In the genomic region with DNA sequence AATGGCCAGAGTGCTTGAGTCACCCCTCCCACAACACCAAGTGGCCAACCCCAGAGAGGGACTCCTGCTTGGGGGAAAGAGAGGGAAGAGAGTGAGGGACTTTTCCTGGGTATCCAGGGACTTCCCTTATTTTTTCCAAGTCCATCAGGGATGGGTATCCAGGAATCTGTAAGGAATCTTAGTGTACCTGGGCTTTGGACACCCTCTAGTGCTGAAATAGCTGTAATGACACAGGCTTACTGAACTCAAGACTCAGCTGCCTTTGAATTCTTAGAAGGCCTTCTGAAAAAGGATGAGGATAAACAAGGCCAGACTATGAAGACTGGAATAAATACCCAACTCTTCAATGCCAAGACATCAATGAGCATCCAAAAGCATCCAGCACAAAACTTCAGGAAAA, we compare ENCODE assay signal across 12 cellular contexts. TPM values are rescaled to one million over a fixed set of nuclear protein-coding genes. Genes with fewer than 3 reads are reported as not detected.
DNase-seq lines count a peak whose midpoint lies in the region; ATAC-seq, FAIRE-seq and TF ChIP-seq lines count a peak whose summit lies in the region.
"Had no signal": no experiment of that assay in that cellular context is flagged by ENCODE, and none has a peak within 500 bp of the region (broad histone marks: within the 10 kb centered on the region; RNA-seq: fewer than 3 reads in every experiment).

No MANE protein-coding gene starts in this region.

- H3K4me3 ChIP-seq in keratinocyte (ENCODE audit: control insufficient read depth in 2 of 3, extremely low read depth in 1 of 3, insufficient read depth in 2 of 3, low read depth in 1 of 3, low read length in 3 of 3) (no peak overlapping the region), adrenal gland (no peak overlapping the region), psoas muscle (no peak overlapping the region)

- no peaks in the 10 kb centered on the region for H3K4me1 ChIP-seq in keratinocyte (ENCODE audit: control insufficient read depth, extremely low read depth, insufficient read depth, low read length)
- no peaks in the 10 kb centered on the region for H3K4me1 ChIP-seq in adrenal gland (replicated peaks in 1 of 2)
- H3K4me1 ChIP-seq in psoas muscle: no peaks in the 10 kb centered on the region

- TF ChIP-seq POLR2A in adrenal gland (IDR thresholded peaks at IDR 0.05): no peak

- H3K4me1 Mint-ChIP-seq in HFFc6 (ENCODE audit: low read depth): peaks cover under 1% of the 10 kb centered on the region; the same call in 1 of the 2 replicates
- H3K4me1 Mint-ChIP-seq in stimulated activated memory B cell treated with anti-CD40 and anti-IgM and Interleukin-4, amounts not matched to agents 10 μg/mL and 1 μg/mL and 100 μg/mL, for 72 hours: no peaks in the 10 kb centered on the region

- H3K4me2 ChIP-seq in keratinocyte (ENCODE audit: control insufficient read depth, extremely low read depth, insufficient read depth, low read depth, low read length): no peak overlapping the region

- dilution Hi-C loops in keratinocyte (cut with MboI; ENCODE audit: extremely low pct_ligation_motif_present, low sequenced_read_pairs): no loop called here

- H3K9ac ChIP-seq in keratinocyte (ENCODE audit: control insufficient read depth, extremely low read depth, insufficient read depth, low read length): no peak overlapping the region

- intact Hi-C loops in adrenal gland (cut with DNase I): no loop called here
- intact Hi-C loops in psoas muscle (cut with DNase I): no loop called here

- H2AFZ ChIP-seq in keratinocyte (ENCODE audit: control insufficient read depth, low read length): no peak overlapping the region

- no peaks in the 10 kb centered on the region for H3K36me3 Mint-ChIP-seq in HFFc6 (ENCODE audit: low read depth)
- no peaks in the 10 kb centered on the region for H3K36me3 Mint-ChIP-seq in stimulated activated memory B cell treated with anti-CD40 and anti-IgM and Interleukin-4, amounts not matched to agents 10 μg/mL and 1 μg/mL and 100 μg/mL, for 72 hours

- H3K79me2 ChIP-seq in keratinocyte (ENCODE audit: control insufficient read depth, insufficient read depth, low read length): no peaks in the 10 kb centered on the region

- H3K27me3 ChIP-seq in keratinocyte (ENCODE audit: control insufficient read depth, extremely low read depth, insufficient read depth, low read length) (no peaks in the 10 kb centered on the region), adrenal gland (no peaks in the 10 kb centered on the region), psoas muscle (ENCODE audit: insufficient read depth in 3 of 3, low read length in 2 of 3) (peaks cover 0 to 2% (median 0%) of the 10 kb centered on the region in 3 donors)

- no peaks in the 10 kb centered on the region for H3K9me3 Mint-ChIP-seq in HFFc6
- H3K9me3 Mint-ChIP-seq in stimulated activated memory B cell treated with anti-CD40 and anti-IgM and Interleukin-4, amounts not matched to agents 10 μg/mL and 1 μg/mL and 100 μg/mL, for 72 hours: peaks cover 10% of the 10 kb centered on the region

- H3K27ac ChIP-seq in C4-2B (no peak overlapping the region), keratinocyte (ENCODE audit: control insufficient read depth, insufficient read depth, low read length) (no peak overlapping the region), adrenal gland (no peak overlapping the region), psoas muscle (no peak overlapping the region)

- peak; percentile 59 for FAIRE-seq in keratinocyte (lab: Jason Lieb, UNC)

- no peak for DNase-seq in HFFc6
- DNase-seq in amniotic epithelial cell (ENCODE audit: low read depth): peak; percentile 22
- DNase-seq in keratinocyte (ENCODE audit: low read depth, low spot score): no peak
- no peak for DNase-seq in adrenal gland
- no peak for DNase-seq in psoas muscle
- DNase-seq in AG20443 (ENCODE audit: low spot score): no peak
- DNase-seq: NCI-H2029, T-helper 9 cell had no signal

- no peaks in the 10 kb centered on the region for H3K9me1 ChIP-seq in keratinocyte (ENCODE audit: control insufficient read depth, extremely low read depth, insufficient read depth, low read length)

- H3K36me3 ChIP-seq in keratinocyte (ENCODE audit: control insufficient read depth in 2 of 2, extremely low read depth in 1 of 2, insufficient read depth in 2 of 2, low read length in 2 of 2) (no peaks in the 10 kb centered on the region), adrenal gland (replicated peaks in 1 of 2) (no peaks in the 10 kb centered on the region), psoas muscle (ENCODE audit: insufficient read depth in 1 of 2, low read depth in 1 of 2) (no peaks in the 10 kb centered on the region)

- peaks cover 3% of the 10 kb centered on the region; the same call in 1 of the 2 replicates for H3K27me3 Mint-ChIP-seq in HFFc6 (ENCODE audit: insufficient read depth)
- no peaks in the 10 kb centered on the region for H3K27me3 Mint-ChIP-seq in stimulated activated memory B cell treated with anti-CD40 and anti-IgM and Interleukin-4, amounts not matched to agents 10 μg/mL and 1 μg/mL and 100 μg/mL, for 72 hours
- H3K27me3 Mint-ChIP-seq: activated naive CD8-positive, alpha-beta T cell had no signal

- TF ChIP-seq CTCF in C4-2B (conservative IDR thresholded peaks at IDR 0.05): peak; percentile 65
- TF ChIP-seq CTCF in HFFc6 (IDR thresholded peaks at IDR 0.05): peak; percentile 68
- peak; percentile 52 to 72 (median 69) for TF ChIP-seq CTCF in keratinocyte (optimal IDR thresholded peaks at IDR 0.05 in 1 of 3, IDR thresholded peaks at IDR 0.05 in 1 of 3, conservative IDR thresholded peaks at IDR 0.05 in 1 of 3; ENCODE audit: extremely low read depth in 1 of 3, insufficient read depth in 2 of 3, low read length in 3 of 3)
- no peak for TF ChIP-seq CTCF in adrenal gland (IDR thresholded peaks at IDR 0.05)
- no peak for TF ChIP-seq CTCF in psoas muscle (IDR thresholded peaks at IDR 0.05)

- H4K20me1 ChIP-seq in keratinocyte (ENCODE audit: control insufficient read depth, extremely low read depth, insufficient read depth, low read length): no peaks in the 10 kb centered on the region

- no peak overlapping the region for H3K4me3 Mint-ChIP-seq in HFFc6
- no peak overlapping the region for H3K4me3 Mint-ChIP-seq in stimulated activated memory B cell treated with anti-CD40 and anti-IgM and Interleukin-4, amounts not matched to agents 10 μg/mL and 1 μg/mL and 100 μg/mL, for 72 hours
- H3K4me3 Mint-ChIP-seq: activated naive CD8-positive, alpha-beta T cell had no signal

- H3K9me3 ChIP-seq in keratinocyte (ENCODE audit: control insufficient read depth, low read depth, low read length): no peaks in the 10 kb centered on the region
- H3K9me3 ChIP-seq in adrenal gland (replicated peaks in 1 of 3): no peaks in the 10 kb centered on the region
- H3K9me3 ChIP-seq in psoas muscle: peaks cover 4% of the 10 kb centered on the region

- no peak for ATAC-seq in stimulated activated memory B cell treated with anti-CD40 and anti-IgM and Interleukin-4, amounts not matched to agents 10 μg/mL and 1 μg/mL and 100 μg/mL, for 72 hours
- ATAC-seq in psoas muscle: no peak

- H3K27ac Mint-ChIP-seq in HFFc6: no peak overlapping the region
- no peak overlapping the region for H3K27ac Mint-ChIP-seq in stimulated activated memory B cell treated with anti-CD40 and anti-IgM and Interleukin-4, amounts not matched to agents 10 μg/mL and 1 μg/mL and 100 μg/mL, for 72 hours
- H3K27ac Mint-ChIP-seq: activated naive CD8-positive, alpha-beta T cell had no signal

RNA-seq across cellular contexts. Expression of gene TSHB, which starts 12.0 kb away (rescaled TPM):
- not detected for total RNA-seq in HFFc6 (2021; fragmentation: NEBNext Ultra II Directional; extraction: Animal tissue kit (Norgen Biotek cat#: 25700))
- not detected in 3 replicates for polyA plus RNA-seq in keratinocyte
- polyA plus RNA-seq in keratinocyte (2011; ENCODE audit: low read depth): not detected
- polyA plus RNA-seq in keratinocyte (2011; cell fraction: cytosol; rRNA removed): not detected in 2 replicates
- polyA plus RNA-seq in keratinocyte (2011; cell fraction: nucleus; rRNA removed): not detected in 2 replicates
- polyA plus RNA-seq in keratinocyte (2012; ENCODE audit: low replicate concordance): not detected in 2 replicates
- polyA minus RNA-seq in keratinocyte: not detected in 3 replicates
- polyA minus RNA-seq in keratinocyte (2011; cell fraction: cytosol; rRNA and poly(A)+ RNA removed): not detected
- polyA minus RNA-seq in keratinocyte (2011; cell fraction: nucleus; rRNA and poly(A)+ RNA removed): not detected in 2 replicates
- total RNA-seq in adrenal gland: not detected
- not detected for polyA plus RNA-seq in adrenal gland
- total RNA-seq in psoas muscle: not detected
- polyA plus RNA-seq in psoas muscle: not detected
- total RNA-seq: omental fat pad had no signal

RNA-seq across cellular contexts. Expression of gene TSPAN2, which starts 47.6 kb away (rescaled TPM):
- total RNA-seq in HFFc6 (2021; fragmentation: NEBNext Ultra II Directional; extraction: Animal tissue kit (Norgen Biotek cat#: 25700)): 1 to 10 TPM; 4.2 to 6.9 (median 5.1) TPM
- 0.26 to 1.1 TPM (median 0.37 TPM) in 3 replicates for polyA plus RNA-seq in keratinocyte
- polyA plus RNA-seq in keratinocyte (2011; ENCODE audit: low read depth): 0.07 TPM
- 0.34 and 0.35 TPM in 2 replicates for polyA plus RNA-seq in keratinocyte (2011; cell fraction: cytosol; rRNA removed)
- polyA plus RNA-seq in keratinocyte (2011; cell fraction: nucleus; rRNA removed): 0.47 and 0.52 TPM in 2 replicates
- polyA plus RNA-seq in keratinocyte (2012; ENCODE audit: low replicate concordance): 0.40 TPM in 1 of 2 replicates, not detected in the other
- polyA minus RNA-seq in keratinocyte: not detected in 3 replicates
- not detected for polyA minus RNA-seq in keratinocyte (2011; cell fraction: cytosol; rRNA and poly(A)+ RNA removed)
- 0.54 TPM in 1 of 2 replicates, not detected in the other for polyA minus RNA-seq in keratinocyte (2011; cell fraction: nucleus; rRNA and poly(A)+ RNA removed)
- 1 to 10 TPM in 1 of 8 donors, under 1 TPM in 7; 0.28 to 1.4 (median 0.71) TPM for total RNA-seq in adrenal gland
- polyA plus RNA-seq in adrenal gland: 1 to 10 TPM in 1 of 3 donors, under 1 TPM in 2; 0.38 to 1.5 (median 0.56) TPM
- total RNA-seq in psoas muscle: 1 to 10 TPM; 1.2 to 2.3 (median 2.1) TPM
- polyA plus RNA-seq in psoas muscle: 1 to 10 TPM in 2 of 3 donors, under 1 TPM in 1; 0.87 to 1.4 (median 1.1) TPM

Comparison
In these comparisons a context has a peak if more than half of its experiments do, and no peak if none do; other contexts are left out.
1. CTCF ChIP-seq: peak in C4-2B (single experiment), HFFc6 (single experiment) and keratinocyte (3 of 3); none in adrenal gland (0 of 6) and psoas muscle (single experiment).